1 cellular context compared by ENCODE assay signal in the genomic region with DNA sequence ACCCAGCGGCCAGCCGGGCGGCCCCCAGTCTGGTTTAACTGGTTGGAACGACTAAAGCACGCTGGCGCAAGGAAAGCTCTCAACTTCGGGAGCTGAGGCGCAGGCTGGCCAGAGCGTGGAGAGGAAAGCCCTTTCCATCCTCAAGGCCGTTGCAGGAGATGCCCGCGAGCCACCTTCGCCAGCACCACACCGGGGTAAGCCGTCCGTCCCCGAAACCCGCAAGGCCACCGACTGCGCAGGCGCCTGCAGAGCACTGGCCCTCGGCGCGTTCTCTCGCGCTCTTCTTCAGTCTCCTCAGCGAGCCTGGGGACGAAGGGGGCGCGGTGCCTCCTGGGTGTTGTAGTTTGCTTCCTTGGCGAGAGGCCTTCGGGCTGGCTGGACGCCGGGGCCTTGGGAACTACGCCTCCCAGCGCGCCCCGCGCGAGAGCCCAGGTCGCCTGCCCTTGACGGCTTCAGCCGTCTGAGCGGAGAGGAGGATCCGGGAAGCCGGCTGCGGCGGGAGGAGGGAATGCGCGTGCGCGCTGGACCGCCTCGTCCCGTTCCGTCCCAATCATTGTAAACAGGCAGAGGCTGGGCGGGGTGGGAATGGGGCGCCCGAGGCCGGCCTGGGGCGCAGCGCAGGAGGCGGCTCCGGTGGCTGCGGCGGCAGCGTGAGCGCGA.
TF ChIP-seq lines count a peak whose summit lies in the region.

Gene RALBP1 (plus strand): TSS at position 531 of the 660 bp plus-strand sequence. CDS start 37,533 bp downstream, outside the sequence.

TF ChIP-seq in HepG2, 621 proteins besides CTCF, POLR2A, EP300 and RAD21 (continued from another document and continues in another):
- TF ChIP-seq IRF9 (CRISPR knock-in tag; IDR thresholded peaks at IDR 0.05; ENCODE audit: borderline replicate concordance) (peak; percentile 88; the same call in 1 of the 2 replicates), ZMYM3 (CRISPR knock-in tag; IDR thresholded peaks at IDR 0.05) (no peak), MED1 (CRISPR knock-in tag; IDR thresholded peaks at IDR 0.05) (peak; percentile 9; the same call in 1 of the 2 replicates), SP1 (IDR thresholded peaks at IDR 0.05) (no peak), SP1 (CRISPR knock-in tag; IDR thresholded peaks at IDR 0.05) (0 out of 2 replicates have a peak, but pooled peaks have one; percentile 14), PHF20 (CRISPR knock-in tag; IDR thresholded peaks at IDR 0.05) (0 out of 2 replicates have a peak, but pooled peaks have one; percentile 50), ZNF343 (CRISPR knock-in tag; IDR thresholded peaks at IDR 0.05) (peak; percentile 63; the same call in 1 of the 2 replicates), HNRNPK (IDR thresholded peaks at IDR 0.05; ENCODE audit: low read depth, low read length, poor library complexity, severe bottlenecking) (peak; percentile 37), PLSCR1 (CRISPR knock-in tag; IDR thresholded peaks at IDR 0.05; ENCODE audit: borderline replicate concordance) (no peak), ZSCAN31 (CRISPR knock-in tag; IDR thresholded peaks at IDR 0.05; ENCODE audit: low read depth) (peak; percentile 79), ZNF891 (CRISPR knock-in tag; IDR thresholded peaks at IDR 0.05) (0 out of 2 replicates have a peak, but pooled peaks have one; percentile 65), IRF1 (CRISPR knock-in tag; IDR thresholded peaks at IDR 0.05; ENCODE audit: low read depth) (no peak), STAT5B (CRISPR knock-in tag; IDR thresholded peaks at IDR 0.05) (no peak), AKAP8 (CRISPR knock-in tag; IDR thresholded peaks at IDR 0.05) (0 out of 2 replicates have a peak, but pooled peaks have one; percentile 4), ZNF839 (CRISPR knock-in tag; IDR thresholded peaks at IDR 0.05; ENCODE audit: borderline replicate concordance) (0 out of 2 replicates have a peak, but pooled peaks have one; percentile 29), RFX3 (CRISPR knock-in tag; IDR thresholded peaks at IDR 0.05) (no peak), HMGXB4 (CRISPR knock-in tag; IDR thresholded peaks at IDR 0.05; ENCODE audit: borderline replicate concordance in 1 of 2, low read depth in 1 of 2) (peak; percentile 34 to 86; a peak in 3 of 4 replicates), LCORL (IDR thresholded peaks at IDR 0.05) (no peak), LCORL (CRISPR knock-in tag; IDR thresholded peaks at IDR 0.05) (peak; percentile 79), ZNF160 (CRISPR knock-in tag; IDR thresholded peaks at IDR 0.05) (no peak), ZNF414 (CRISPR knock-in tag; IDR thresholded peaks at IDR 0.05) (no peak), ZNF614 (CRISPR knock-in tag; IDR thresholded peaks at IDR 0.05; ENCODE audit: borderline replicate concordance) (peak; percentile 48; the same call in 1 of the 2 replicates), PPARG (CRISPR knock-in tag; conservative IDR thresholded peaks at IDR 0.05) (no peak), SNAPC2 (CRISPR knock-in tag; IDR thresholded peaks at IDR 0.05) (0 out of 2 replicates have a peak, but pooled peaks have one; percentile 58), ZNF616 (CRISPR knock-in tag; IDR thresholded peaks at IDR 0.05; ENCODE audit: low read depth) (no peak), MXI1 (IDR thresholded peaks at IDR 0.05; ENCODE audit: borderline replicate concordance, low read depth, low read length) (no peak; the same call in 2 of the 3 replicates), BCL3 (CRISPR knock-in tag; IDR thresholded peaks at IDR 0.05) (no peak; the same call in 1 of the 2 replicates), ISX (CRISPR knock-in tag; conservative IDR thresholded peaks at IDR 0.05) (0 out of 2 replicates have a peak, but pooled peaks have one; percentile 17), RXRA (CRISPR knock-in tag; IDR thresholded peaks at IDR 0.05) (0 out of 2 replicates have a peak, but pooled peaks have one; percentile 39), HOXD1 (CRISPR knock-in tag; IDR thresholded peaks at IDR 0.05) (no peak), KAT8 (CRISPR knock-in tag; IDR thresholded peaks at IDR 0.05) (peak; percentile 55; the same call in 1 of the 2 replicates), NFE2L1 (CRISPR knock-in tag; IDR thresholded peaks at IDR 0.05; ENCODE audit: borderline replicate concordance) (no peak), ZNF234 (CRISPR knock-in tag; conservative IDR thresholded peaks at IDR 0.05) (no peak), ZNF720 (CRISPR knock-in tag; IDR thresholded peaks at IDR 0.05) (no peak), ZNF562 (CRISPR knock-in tag; IDR thresholded peaks at IDR 0.05; ENCODE audit: borderline replicate concordance) (no peak), ZNF296 (CRISPR knock-in tag; conservative IDR thresholded peaks at IDR 0.05) (no peak), ZNF251 (CRISPR knock-in tag; IDR thresholded peaks at IDR 0.05) (no peak), BRD4 (CRISPR knock-in tag; IDR thresholded peaks at IDR 0.05) (no peak; the same call in 1 of the 2 replicates), DNMT1 (CRISPR knock-in tag; IDR thresholded peaks at IDR 0.05) (no peak), MTA1 (CRISPR knock-in tag; IDR thresholded peaks at IDR 0.05; ENCODE audit: borderline replicate concordance) (no peak), NFKBIZ (CRISPR knock-in tag; IDR thresholded peaks at IDR 0.05) (peak; percentile 89)
- TF ChIP-seq, protein P1, sequence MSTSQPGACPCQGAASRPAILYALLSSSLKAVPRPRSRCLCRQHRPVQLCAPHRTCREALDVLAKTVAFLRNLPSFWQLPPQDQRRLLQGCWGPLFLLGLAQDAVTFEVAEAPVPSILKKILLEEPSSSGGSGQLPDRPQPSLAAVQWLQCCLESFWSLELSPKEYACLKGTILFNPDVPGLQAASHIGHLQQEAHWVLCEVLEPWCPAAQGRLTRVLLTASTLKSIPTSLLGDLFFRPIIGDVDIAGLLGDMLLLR (CRISPR knock-in tag; IDR thresholded peaks at IDR 0.05) = no peak
- TF ChIP-seq, protein P2, sequence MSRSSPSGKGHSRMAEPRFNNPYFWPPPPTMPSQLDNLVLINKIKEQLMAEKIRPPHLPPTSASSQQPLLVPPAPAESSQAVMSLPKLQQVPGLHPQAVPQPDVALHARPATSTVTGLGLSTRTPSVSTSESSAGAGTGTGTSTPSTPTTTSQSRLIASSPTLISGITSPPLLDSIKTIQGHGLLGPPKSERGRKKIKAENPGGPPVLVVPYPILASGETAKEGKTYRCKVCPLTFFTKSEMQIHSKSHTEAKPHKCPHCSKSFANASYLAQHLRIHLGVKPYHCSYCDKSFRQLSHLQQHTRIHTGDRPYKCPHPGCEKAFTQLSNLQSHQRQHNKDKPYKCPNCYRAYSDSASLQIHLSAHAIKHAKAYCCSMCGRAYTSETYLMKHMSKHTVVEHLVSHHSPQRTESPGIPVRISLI (CRISPR knock-in tag; IDR thresholded peaks at IDR 0.05; ENCODE audit: borderline replicate concordance) = no peak; the same call in 1 of the 2 replicates
- TF ChIP-seq, protein P3, sequence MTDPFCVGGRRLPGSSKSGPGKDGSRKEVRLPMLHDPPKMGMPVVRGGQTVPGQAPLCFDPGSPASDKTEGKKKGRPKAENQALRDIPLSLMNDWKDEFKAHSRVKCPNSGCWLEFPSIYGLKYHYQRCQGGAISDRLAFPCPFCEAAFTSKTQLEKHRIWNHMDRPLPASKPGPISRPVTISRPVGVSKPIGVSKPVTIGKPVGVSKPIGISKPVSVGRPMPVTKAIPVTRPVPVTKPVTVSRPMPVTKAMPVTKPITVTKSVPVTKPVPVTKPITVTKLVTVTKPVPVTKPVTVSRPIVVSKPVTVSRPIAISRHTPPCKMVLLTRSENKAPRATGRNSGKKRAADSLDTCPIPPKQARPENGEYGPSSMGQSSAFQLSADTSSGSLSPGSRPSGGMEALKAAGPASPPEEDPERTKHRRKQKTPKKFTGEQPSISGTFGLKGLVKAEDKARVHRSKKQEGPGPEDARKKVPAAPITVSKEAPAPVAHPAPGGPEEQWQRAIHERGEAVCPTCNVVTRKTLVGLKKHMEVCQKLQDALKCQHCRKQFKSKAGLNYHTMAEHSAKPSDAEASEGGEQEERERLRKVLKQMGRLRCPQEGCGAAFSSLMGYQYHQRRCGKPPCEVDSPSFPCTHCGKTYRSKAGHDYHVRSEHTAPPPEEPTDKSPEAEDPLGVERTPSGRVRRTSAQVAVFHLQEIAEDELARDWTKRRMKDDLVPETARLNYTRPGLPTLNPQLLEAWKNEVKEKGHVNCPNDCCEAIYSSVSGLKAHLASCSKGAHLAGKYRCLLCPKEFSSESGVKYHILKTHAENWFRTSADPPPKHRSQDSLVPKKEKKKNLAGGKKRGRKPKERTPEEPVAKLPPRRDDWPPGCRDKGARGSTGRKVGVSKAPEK (CRISPR knock-in tag; IDR thresholded peaks at IDR 0.05; ENCODE audit: borderline replicate concordance) = no peak
- TF ChIP-seq, protein P4, sequence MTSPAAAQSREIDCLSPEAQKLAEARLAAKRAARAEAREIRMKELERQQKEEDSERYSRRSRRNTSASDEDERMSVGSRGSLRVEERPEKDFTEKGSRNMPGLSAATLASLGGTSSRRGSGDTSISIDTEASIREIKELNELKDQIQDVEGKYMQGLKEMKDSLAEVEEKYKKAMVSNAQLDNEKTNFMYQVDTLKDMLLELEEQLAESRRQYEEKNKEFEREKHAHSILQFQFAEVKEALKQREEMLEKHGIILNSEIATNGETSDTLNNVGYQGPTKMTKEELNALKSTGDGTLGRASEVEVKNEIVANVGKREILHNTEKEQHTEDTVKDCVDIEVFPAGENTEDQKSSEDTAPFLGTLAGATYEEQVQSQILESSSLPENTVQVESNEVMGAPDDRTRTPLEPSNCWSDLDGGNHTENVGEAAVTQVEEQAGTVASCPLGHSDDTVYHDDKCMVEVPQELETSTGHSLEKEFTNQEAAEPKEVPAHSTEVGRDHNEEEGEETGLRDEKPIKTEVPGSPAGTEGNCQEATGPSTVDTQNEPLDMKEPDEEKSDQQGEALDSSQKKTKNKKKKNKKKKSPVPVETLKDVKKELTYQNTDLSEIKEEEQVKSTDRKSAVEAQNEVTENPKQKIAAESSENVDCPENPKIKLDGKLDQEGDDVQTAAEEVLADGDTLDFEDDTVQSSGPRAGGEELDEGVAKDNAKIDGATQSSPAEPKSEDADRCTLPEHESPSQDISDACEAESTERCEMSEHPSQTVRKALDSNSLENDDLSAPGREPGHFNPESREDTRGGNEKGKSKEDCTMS (CRISPR knock-in tag; conservative IDR thresholded peaks at IDR 0.05) = no peak
- TF ChIP-seq, protein P5, sequence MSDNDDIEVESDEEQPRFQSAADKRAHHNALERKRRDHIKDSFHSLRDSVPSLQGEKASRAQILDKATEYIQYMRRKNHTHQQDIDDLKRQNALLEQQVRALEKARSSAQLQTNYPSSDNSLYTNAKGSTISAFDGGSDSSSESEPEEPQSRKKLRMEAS (IDR thresholded peaks at IDR 0.05) = 0 out of 2 replicates have a peak, but pooled peaks have one; percentile 15
- TF ChIP-seq, protein P6, sequence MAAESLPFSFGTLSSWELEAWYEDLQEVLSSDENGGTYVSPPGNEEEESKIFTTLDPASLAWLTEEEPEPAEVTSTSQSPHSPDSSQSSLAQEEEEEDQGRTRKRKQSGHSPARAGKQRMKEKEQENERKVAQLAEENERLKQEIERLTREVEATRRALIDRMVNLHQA (CRISPR knock-in tag; IDR thresholded peaks at IDR 0.05) = no peak
- TF ChIP-seq, protein P7, sequence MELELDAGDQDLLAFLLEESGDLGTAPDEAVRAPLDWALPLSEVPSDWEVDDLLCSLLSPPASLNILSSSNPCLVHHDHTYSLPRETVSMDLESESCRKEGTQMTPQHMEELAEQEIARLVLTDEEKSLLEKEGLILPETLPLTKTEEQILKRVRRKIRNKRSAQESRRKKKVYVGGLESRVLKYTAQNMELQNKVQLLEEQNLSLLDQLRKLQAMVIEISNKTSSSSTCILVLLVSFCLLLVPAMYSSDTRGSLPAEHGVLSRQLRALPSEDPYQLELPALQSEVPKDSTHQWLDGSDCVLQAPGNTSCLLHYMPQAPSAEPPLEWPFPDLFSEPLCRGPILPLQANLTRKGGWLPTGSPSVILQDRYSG (CRISPR knock-in tag; IDR thresholded peaks at IDR 0.05) = no peak
